In the genomic region with DNA sequence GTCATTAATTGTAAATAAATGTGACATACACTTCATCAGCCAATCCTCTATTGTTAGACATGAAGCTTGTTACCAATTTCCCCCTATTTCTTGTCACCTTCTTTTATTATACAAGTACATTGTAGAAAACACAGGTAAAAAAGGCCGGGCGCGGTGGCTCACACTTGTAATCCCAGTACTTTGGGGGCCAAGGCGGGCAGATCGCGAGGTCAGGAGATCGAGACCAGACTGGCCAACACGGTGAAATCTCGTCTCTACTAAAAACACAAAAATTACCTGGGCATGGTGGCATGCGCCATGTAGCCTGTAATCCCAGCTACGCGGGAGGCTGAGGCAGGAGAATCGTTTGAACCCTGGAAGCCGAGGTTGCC, we compare ENCODE assay signal across 16 cellular contexts. TPM values are rescaled to one million over a fixed set of nuclear protein-coding genes. Genes with fewer than 3 reads are reported as not detected.
DNase-seq lines count a peak whose midpoint lies in the region; ATAC-seq and TF ChIP-seq lines count a peak whose summit lies in the region.
"Had no signal": no experiment of that assay in that cellular context is flagged by ENCODE, and none has a peak within 500 bp of the region (broad histone marks: within the 10 kb centered on the region; RNA-seq: fewer than 3 reads in every experiment).

No MANE protein-coding gene starts in this region.

- peak overlapping the region; percentile 56; the same call in 1 of the 2 replicates for H3K27ac ChIP-seq in Panc1 (ENCODE audit: low read length)
- peak overlapping the region; percentile 73 to 79 (median 78) for H3K27ac ChIP-seq in esophagus muscularis mucosa (replicated peaks in 1 of 4)
- H3K27ac ChIP-seq in tibial artery: peak overlapping the region; percentile 82 to 83
- no peak overlapping the region for H3K27ac ChIP-seq in psoas muscle

- in situ Hi-C loops in Panc1 (cut with HindIII; ENCODE audit: low pct_unique_long_range_greater_than_20kb, low sequenced_read_pairs): no loop called here

- H3K36me3 Mint-ChIP-seq in activated naive CD4-positive, alpha-beta T cell treated with anti-CD3 and anti-CD28 coated beads, Interleukin-2, amount 50 U/mL, for 24 hours: no peaks in the 10 kb centered on the region
- H3K36me3 Mint-ChIP-seq in activated naive CD4-positive, alpha-beta T cell treated with anti-CD3 and anti-CD28 coated beads, Interleukin-2, amount 50 U/mL, for 72 hours: peaks cover 4 to 9% of the 10 kb centered on the region in 2 donors

- peak overlapping the region; percentile 42 for H3K4me3 Mint-ChIP-seq in activated naive CD4-positive, alpha-beta T cell treated with anti-CD3 and anti-CD28 coated beads, Interleukin-2, amount 50 U/mL, for 24 hours

- H3K4me1 ChIP-seq in Panc1 (ENCODE audit: control insufficient read depth, insufficient read depth, low read length): 0 out of 2 replicates have a peak, but pooled peaks cover 4% of the 10 kb centered on the region
- H3K4me1 ChIP-seq in esophagus muscularis mucosa: peaks cover 7 to 21% (median 20%) of the 10 kb centered on the region in 4 donors
- H3K4me1 ChIP-seq in tibial artery: peaks cover 0 to 35% (median 20%) of the 10 kb centered on the region in 4 donors
- H3K4me1 ChIP-seq in psoas muscle: no peaks in the 10 kb centered on the region

- intact Hi-C loops in Panc1 (cut with micrococcal nuclease; ENCODE audit: unreplicated experiment): no loop called here
- intact Hi-C loops in esophagus muscularis mucosa (cut with DNase I): loop anchor here (2.0 to 10.0 kb wide), 2 partner anchors 67 to 141 kb away; a partner anchor contains a TSS
- intact Hi-C loops in tibial artery (cut with DNase I; ENCODE audit: low total_unique reads): loop anchor here (2.0 kb wide), 1 partner anchor 63 kb away; no protein-coding TSS in a partner anchor
- intact Hi-C loops in psoas muscle (cut with DNase I): no loop called here

- H3K9me3 Mint-ChIP-seq in activated naive CD4-positive, alpha-beta T cell treated with anti-CD3 and anti-CD28 coated beads, Interleukin-2, amount 50 U/mL, for 24 hours: no peaks in the 10 kb centered on the region
- H3K9me3 Mint-ChIP-seq in activated naive CD4-positive, alpha-beta T cell treated with anti-CD3 and anti-CD28 coated beads, Interleukin-2, amount 50 U/mL, for 72 hours: peaks cover 3 to 8% of the 10 kb centered on the region in 2 donors

- no peaks in the 10 kb centered on the region for H3K36me3 ChIP-seq in Panc1 (ENCODE audit: control insufficient read depth, insufficient read depth, low read length)
- H3K36me3 ChIP-seq in esophagus muscularis mucosa: peaks cover 0 to 3% (median 0%) of the 10 kb centered on the region in 4 donors
- peaks cover 0 to 4% (median 0%) of the 10 kb centered on the region in 3 donors for H3K36me3 ChIP-seq in tibial artery
- H3K36me3 ChIP-seq in psoas muscle (ENCODE audit: insufficient read depth in 1 of 2, low read depth in 1 of 2): no peaks in the 10 kb centered on the region
- H3K36me3 ChIP-seq: vagina had no signal

- BruUV-seq in Panc1 (replicated peaks; lab: Mats Ljungman, UMichigan): no TSS peak

- 96% methylated on average over 14 of the region's 14 CpGs for WGBS in esophagus muscularis mucosa
- 91 to 93% (median 91%) methylated on average over 14 of the region's 14 CpGs for WGBS in psoas muscle, 3 donors

- H3K27me3 ChIP-seq in Panc1 (ENCODE audit: control insufficient read depth, insufficient read depth, low read length) (no peaks in the 10 kb centered on the region), esophagus muscularis mucosa (no peaks in the 10 kb centered on the region), tibial artery (no peaks in the 10 kb centered on the region), psoas muscle (ENCODE audit: insufficient read depth in 3 of 3, low read length in 2 of 3) (no peaks in the 10 kb centered on the region)
- H3K27me3 ChIP-seq: body of pancreas, dorsolateral prefrontal cortex, vagina had no signal

- TF ChIP-seq CTCF in Panc1 (IDR thresholded peaks at IDR 0.05) (no peak), esophagus muscularis mucosa (IDR thresholded peaks at IDR 0.05) (no peak), tibial artery (IDR thresholded peaks at IDR 0.05) (no peak), psoas muscle (IDR thresholded peaks at IDR 0.05) (no peak)

- H3K9me3 ChIP-seq in Panc1 (ENCODE audit: control insufficient read depth, insufficient read depth, low read depth, low read length) (no peaks in the 10 kb centered on the region), esophagus muscularis mucosa (no peaks in the 10 kb centered on the region), tibial artery (no peaks in the 10 kb centered on the region), psoas muscle (no peaks in the 10 kb centered on the region)
- H3K9me3 ChIP-seq: body of pancreas, vagina had no signal

- H3K4me1 Mint-ChIP-seq in activated naive CD4-positive, alpha-beta T cell treated with anti-CD3 and anti-CD28 coated beads, Interleukin-2, amount 50 U/mL, for 24 hours: peaks cover 27% of the 10 kb centered on the region

- TF ChIP-seq EP300 in esophagus muscularis mucosa (IDR thresholded peaks at IDR 0.05): no peak

- DNase-seq in activated naive CD4-positive, alpha-beta T cell treated with anti-CD3 and anti-CD28 coated beads, Interleukin-2, amount 50 U/mL, for 72 hours (ENCODE audit: low spot score in 2 of 2): no peak
- DNase-seq in Panc1 (ENCODE audit: low read depth, low spot score) (no peak), esophagus muscularis mucosa (ENCODE audit: extremely low spot score) (no peak), tibial artery (peak in 1 of 2 donors; percentile 66), psoas muscle (no peak), AG20443 (ENCODE audit: low spot score) (no peak)
- DNase-seq: DMS 273 treated with DMSO at 0.1 percent for 48 hours, NCI-H1417 treated with DMSO at 0.1 percent for 48 hours, NCI-H226, occipital lobe, SIG-M5 had no signal

- POLR2A ChIA-PET in Panc1 (lab: Charles Lee): interaction anchor here (0.7 kb wide), 1 partner anchor 142 kb away, joined by 5 read pairs; no protein-coding TSS in a partner anchor

- no peak overlapping the region for H3K4me3 ChIP-seq in Panc1 (ENCODE audit: low read depth in 2 of 2, low read length in 2 of 2)
- no peak overlapping the region for H3K4me3 ChIP-seq in esophagus muscularis mucosa
- H3K4me3 ChIP-seq in tibial artery: no peak overlapping the region
- H3K4me3 ChIP-seq in psoas muscle: no peak overlapping the region
- H3K4me3 ChIP-seq: body of pancreas had no signal

- TF ChIP-seq POLR2A in esophagus muscularis mucosa (IDR thresholded peaks at IDR 0.05; ENCODE audit: low read depth): no peak

- no peak overlapping the region for H3K27ac Mint-ChIP-seq in activated naive CD4-positive, alpha-beta T cell treated with anti-CD3 and anti-CD28 coated beads, Interleukin-2, amount 50 U/mL, for 24 hours
- H3K27ac Mint-ChIP-seq in activated naive CD4-positive, alpha-beta T cell treated with anti-CD3 and anti-CD28 coated beads, Interleukin-2, amount 50 U/mL, for 72 hours: peak overlapping the region in 1 of 2 donors; percentile 75

- H3K27me3 Mint-ChIP-seq in activated naive CD4-positive, alpha-beta T cell treated with anti-CD3 and anti-CD28 coated beads, Interleukin-2, amount 50 U/mL, for 24 hours: no peaks in the 10 kb centered on the region

- CTCF ChIA-PET in Panc1 (lab: Charles Lee): interaction anchor here (0.6 to 0.8 kb wide), 4 partner anchors 8 to 160 kb away, joined by 3 to 13 read pairs (median 8); no protein-coding TSS in a partner anchor

- ATAC-seq in activated naive CD4-positive, alpha-beta T cell treated with anti-CD3 and anti-CD28 coated beads, Interleukin-2, amount 50 U/mL, for 72 hours: no peak
- ATAC-seq in Panc1 (no peak), psoas muscle (no peak), HG02840 (IDR thresholded peaks at IDR 0.05; ENCODE audit: low FRiP score, unreplicated experiment) (no peak)

RNA-seq across cellular contexts. Expression of a gene that starts 42.7 kb away (rescaled TPM):
- total RNA-seq in activated naive CD4-positive, alpha-beta T cell treated with anti-CD3 and anti-CD28 coated beads, Interleukin-2, amount 50 U/mL, for 72 hours: 100 to 1,000 TPM in 1 of 2 donors, 10 to 100 TPM in 1; 64.5 to 175 TPM
- 44.9 TPM for total RNA-seq in Panc1 (2021; ENCODE audit: unreplicated experiment)
- 46.0 TPM for polyA plus RNA-seq in Panc1 (2012; ENCODE audit: insufficient read length)
- total RNA-seq in esophagus muscularis mucosa: 100 to 1,000 TPM in 1 of 4 donors, 10 to 100 TPM in 3; 59.0 to 111 (median 78.5) TPM
- total RNA-seq in psoas muscle: 10 to 100 TPM; 46.0 to 67.5 (median 52.5) TPM
- polyA plus RNA-seq in psoas muscle: 100 to 1,000 TPM in 2 of 3 donors, 10 to 100 TPM in 1; 74.2 to 134 (median 101) TPM

Comparison
In these comparisons a context has a peak if more than half of its experiments do, and no peak if none do; other contexts are left out.
1. intact Hi-C loops: an anchor here in esophagus muscularis mucosa (2.0 to 10.0 kb wide) and tibial artery (2.0 kb wide); none called in Panc1 and psoas muscle.